In genomic region chr2:69514406-69514805, GRCh38 we compare ENCODE assay signal across 10 cellular contexts.
DNase-seq lines count a peak whose midpoint lies in the region; ATAC-seq and TF ChIP-seq lines count a peak whose summit lies in the region.
"Had no signal": no experiment of that assay in that cellular context is flagged by ENCODE, and none has a peak within 500 bp of the region (broad histone marks: within the 10 kb centered on the region; RNA-seq: fewer than 3 reads in every experiment).

No MANE protein-coding gene starts in this region.

- DNase-seq in AG20443 (ENCODE audit: low spot score) (peak; percentile 72), M059J (ENCODE audit: low read depth) (peak; percentile 32), mucosa of descending colon (peak in 1 of 3 donors; percentile 41), cerebellar nuclear complex (lab: John Stamatoyannopoulos, UW) (no peak)
- DNase-seq in activated CD4-positive, CD25-positive, alpha-beta regulatory T cell (lab: John Stamatoyannopoulos, UW): no peak
- DNase-seq: activated CD4-positive, alpha-beta T cell treated with anti-CD3 and anti-CD28 coated beads for 1 hour; NCI-H187 treated with DMSO at 0.1 percent for 48 hours had no signal

- H3K36me3 ChIP-seq in ectodermal cell (ENCODE audit: control insufficient read depth, insufficient read depth, low read length) (peaks cover 10% of the 10 kb centered on the region), mucosa of descending colon (ENCODE audit: low read depth) (peaks cover 4% of the 10 kb centered on the region)

- intact Hi-C loops in mucosa of descending colon (cut with DNase I, micrococcal nuclease): no loop called here

- no peaks in the 10 kb centered on the region for H3K27me3 ChIP-seq in ectodermal cell (ENCODE audit: control insufficient read depth, insufficient read depth, low read length, poor library complexity, severe bottlenecking)

- H3K27ac ChIP-seq in ectodermal cell (ENCODE audit: insufficient read depth, low read depth, low read length, poor library complexity, severe bottlenecking): peak overlapping the region; percentile 66

- ATAC-seq in mucosa of descending colon (peak; percentile 28), HG03571 (IDR thresholded peaks at IDR 0.05; ENCODE audit: unreplicated experiment) (no peak), GM19463 (IDR thresholded peaks at IDR 0.05; ENCODE audit: unreplicated experiment) (no peak)

- H3K4me1 ChIP-seq in ectodermal cell (ENCODE audit: control insufficient read depth, insufficient read depth, low read length) (peaks cover 12% of the 10 kb centered on the region), mucosa of descending colon (ENCODE audit: low read depth) (peaks cover 4% of the 10 kb centered on the region)

- TF ChIP-seq CTCF in mucosa of descending colon (IDR thresholded peaks at IDR 0.05): no peak

- 29 to 54% methylated on average over 2 of the region's 2 CpGs for WGBS in ectodermal cell, 2 experiments

- no peaks in the 10 kb centered on the region for H3K9me3 ChIP-seq in ectodermal cell (ENCODE audit: control insufficient read depth, low read length)
- H3K9me3 ChIP-seq in mucosa of descending colon: no peaks in the 10 kb centered on the region

- H3K4me3 ChIP-seq in ectodermal cell (ENCODE audit: insufficient read depth, low read depth, low read length): no peak overlapping the region
- H3K4me3 ChIP-seq in mucosa of descending colon: no peak overlapping the region

Comparison
In these comparisons a context has a peak if more than half of its experiments do, and no peak if none do; other contexts are left out.
1. DNase-seq: peak in AG20443 (single experiment) and M059J (single experiment); none in activated CD4-positive, CD25-positive, alpha-beta regulatory T cell (0 of 4) and cerebellar nuclear complex (0 of 2).